ENCODE assay signal across 10 cellular contexts in the genomic region with DNA sequence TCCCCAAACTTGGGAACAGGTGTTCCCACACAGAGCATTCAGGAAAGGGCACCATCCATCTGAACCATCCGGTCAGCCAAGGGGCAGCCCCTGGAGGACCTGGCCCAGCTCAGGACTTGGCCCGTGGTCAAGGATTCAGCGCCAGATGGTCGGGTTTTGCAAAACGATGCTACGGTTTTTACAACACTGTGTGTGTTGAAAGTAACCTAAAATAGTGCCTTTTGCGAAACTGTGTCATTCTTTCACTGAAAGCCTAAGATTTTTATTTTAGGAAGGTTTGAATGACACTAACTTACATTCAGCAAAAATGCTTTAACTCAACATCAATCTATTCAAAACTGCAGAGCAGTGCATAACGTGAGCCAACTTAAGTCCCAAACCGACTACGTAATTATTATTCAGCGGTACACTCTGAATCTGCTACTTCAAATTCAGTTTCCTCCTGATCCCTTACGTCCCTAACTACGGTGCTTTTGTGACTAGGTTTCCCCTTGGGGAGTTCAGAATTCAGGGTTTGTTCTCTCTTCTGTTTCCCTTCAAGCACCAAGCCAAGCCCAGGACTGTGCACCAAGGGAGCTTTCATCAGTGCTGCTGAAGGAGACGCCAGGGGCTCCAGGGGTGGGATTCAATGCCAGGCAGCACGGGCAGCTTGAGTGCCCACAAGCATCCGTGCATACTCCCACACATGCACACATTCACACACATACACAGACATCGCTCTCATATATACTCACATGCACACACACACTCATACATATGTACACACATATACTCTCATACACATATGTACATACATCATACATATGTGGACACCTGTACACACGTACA. TPM values are rescaled to one million over a fixed set of nuclear protein-coding genes. Genes with fewer than 3 reads are reported as not detected.
DNase-seq lines count a peak whose midpoint lies in the region; ATAC-seq, FAIRE-seq and TF ChIP-seq lines count a peak whose summit lies in the region.
"Had no signal": no experiment of that assay in that cellular context is flagged by ENCODE, and none has a peak within 500 bp of the region (broad histone marks: within the 10 kb centered on the region; RNA-seq: fewer than 3 reads in every experiment).

No MANE protein-coding gene starts in this region.

- no peak overlapping the region for H3K4me3 Mint-ChIP-seq in osteocyte (ENCODE audit: unreplicated experiment)
- H3K4me3 Mint-ChIP-seq: activated CD8-positive, alpha-beta T cell treated with anti-CD3 and anti-CD28 coated beads, Interleukin-2, amount 10 ng/mL, durations not matched to agents 7 days and 5 days had no signal

- ATAC-seq in GM21390 (IDR thresholded peaks at IDR 0.05; ENCODE audit: unreplicated experiment), result peak; percentile 27
- peak; percentile 26 for ATAC-seq in HG03378 (IDR thresholded peaks at IDR 0.05; ENCODE audit: unreplicated experiment)
- ATAC-seq: activated CD8-positive, alpha-beta T cell treated with anti-CD3 and anti-CD28 coated beads, Interleukin-2, amount 10 ng/mL, durations not matched to agents 7 days and 5 days had no signal

- H3K4me1 ChIP-seq in H1 (replicated peaks in 1 of 4; ENCODE audit: control insufficient read depth in 3 of 4, insufficient read depth in 4 of 4, low read length in 3 of 4), result peaks cover 2 to 12% (median 6%) of the 10 kb centered on the region in 4 experiments
- H3K4me1 ChIP-seq in PC-9 (replicated peaks; ENCODE audit: insufficient read depth), result no peaks in the 10 kb centered on the region
- no peaks in the 10 kb centered on the region for H3K4me1 ChIP-seq in BE2C

- TF ChIP-seq RAD21 in H1 (IDR thresholded peaks at IDR 0.05 in 1 of 2, conservative IDR thresholded peaks at IDR 0.05 in 1 of 2; ENCODE audit: low read depth in 2 of 2, low read length in 2 of 2), result no peak

- 0 out of 7 replicates have a peak overlapping the region, but pooled peaks of 1 of the 4 experiments have one; percentile 2 for H3K9ac ChIP-seq in H1 (replicated peaks in 1 of 4; ENCODE audit: extremely low read depth in 1 of 4, low read depth in 3 of 4, low read length in 3 of 4)

- peaks cover 5 to 53% (median 23%) of the 10 kb centered on the region in 4 experiments for H3K36me3 ChIP-seq in H1 (ENCODE audit: control insufficient read depth in 2 of 4, insufficient read depth in 4 of 4, low read length in 3 of 4)
- H3K36me3 ChIP-seq in PC-9 (ENCODE audit: low read depth), result no peaks in the 10 kb centered on the region
- peaks cover 33% of the 10 kb centered on the region for H3K36me3 ChIP-seq in BE2C

- H3K9me3 Mint-ChIP-seq in osteocyte (ENCODE audit: unreplicated experiment), result no peaks in the 10 kb centered on the region

- H3K79me2 ChIP-seq in H1 (ENCODE audit: control insufficient read depth in 1 of 2, insufficient read depth in 2 of 2, low read length in 2 of 2) (peaks cover 13 to 70% of the 10 kb centered on the region in 2 experiments), PC-9 (ENCODE audit: low read depth) (peaks cover 12% of the 10 kb centered on the region)

- H3K4me2 ChIP-seq in H1 (ENCODE audit: insufficient read depth in 1 of 2, low read depth in 2 of 2, low read length in 2 of 2) (no peak overlapping the region), PC-9 (no peak overlapping the region)

- H2BK12ac ChIP-seq in H1 (ENCODE audit: low read depth, low read length), result no peak overlapping the region

- H3K4me1 Mint-ChIP-seq in osteocyte (ENCODE audit: unreplicated experiment), result peaks cover 7% of the 10 kb centered on the region

- H2BK120ac ChIP-seq in H1 (replicated peaks; ENCODE audit: low read depth, low read length), result no peak overlapping the region

- H2BK20ac ChIP-seq in H1 (ENCODE audit: low read length), result no peak overlapping the region

- POLR2A ChIA-PET in H1 (lab: Charles Lee; ENCODE audit: partially characterized antibody) (interaction anchor here (0.8 to 1.5 kb wide), 3 partner anchors 10 to 96 kb away, joined by 3 to 5 read pairs (median 3); no protein-coding TSS in a partner anchor), PC-9 (lab: Charles Lee; ENCODE audit: unreplicated experiment) (no interaction called here)

- intact Hi-C loops in PC-9 (cut with micrococcal nuclease; ENCODE audit: unreplicated experiment), result no loop called here

- H2BK5ac ChIP-seq in H1 (ENCODE audit: low read depth, low read length), result no peak overlapping the region

- H3K23me2 ChIP-seq in H1 (ENCODE audit: low read depth, low read length), result no peaks in the 10 kb centered on the region

- no peak overlapping the region for H3K14ac ChIP-seq in H1 (ENCODE audit: insufficient read length)

- H2BK15ac ChIP-seq in H1 (ENCODE audit: low read length), result no peak overlapping the region

- H4K5ac ChIP-seq in H1 (ENCODE audit: insufficient read length, low read depth, low read length), result no peak overlapping the region

- H3K27me3 ChIP-seq in H1 (replicated peaks in 1 of 4; ENCODE audit: control insufficient read depth in 3 of 4, extremely low read depth in 1 of 4, insufficient read depth in 3 of 4, low read length in 3 of 4) (no peaks in the 10 kb centered on the region), PC-9 (ENCODE audit: insufficient read depth, low read depth) (no peaks in the 10 kb centered on the region), BE2C (no peaks in the 10 kb centered on the region)

- H4K8ac ChIP-seq in H1 (ENCODE audit: extremely low read depth, insufficient read depth, low read length), result no peak overlapping the region

- peaks cover 6% of the 10 kb centered on the region for H3K36me3 Mint-ChIP-seq in osteocyte (ENCODE audit: unreplicated experiment)

- H3K56ac ChIP-seq in H1 (replicated peaks; ENCODE audit: insufficient read length, low read depth, low read length), result no peak overlapping the region

- H3K4me3 ChIP-seq in GM12865 (ENCODE audit: low read depth, low read length) (peak overlapping the region; percentile 42), H1 (ENCODE audit: extremely low read depth in 1 of 4, insufficient read depth in 2 of 4, low read depth in 3 of 4, low read length in 4 of 4) (no peak overlapping the region), PC-9 (no peak overlapping the region), BE2C (ENCODE audit: low read depth, low read length) (no peak overlapping the region)

- no peaks in the 10 kb centered on the region for H3K27me3 Mint-ChIP-seq in osteocyte (ENCODE audit: unreplicated experiment)

- peak; percentile 89 for DNase-seq in GM12865 (ENCODE audit: low read depth)
- DNase-seq in H1 (ENCODE audit: low read depth in 1 of 2, low spot score in 2 of 2), result no peak
- DNase-seq in PC-9, result no peak
- no peak for DNase-seq in osteocyte (ENCODE audit: extremely low spot score, unreplicated experiment)
- DNase-seq in LoVo (ENCODE audit: low spot score), result no peak
- DNase-seq in BE2C, result no peak
- DNase-seq: activated CD8-positive, alpha-beta T cell treated with anti-CD3 and anti-CD28 coated beads, Interleukin-2, amount 10 ng/mL, durations not matched to agents 7 days and 5 days had no signal

- no peak overlapping the region for H2AK5ac ChIP-seq in H1 (ENCODE audit: low read depth, low read length)

- H3K9me3 ChIP-seq in H1 (ENCODE audit: insufficient read depth in 2 of 2, low read depth in 1 of 2, low read length in 1 of 2) (no peaks in the 10 kb centered on the region), PC-9 (ENCODE audit: insufficient read depth, low read depth) (no peaks in the 10 kb centered on the region), BE2C (no peaks in the 10 kb centered on the region)

- no peak overlapping the region for H3K18ac ChIP-seq in H1 (ENCODE audit: extremely low read depth, low read length)

- 92% methylated on average over 18 of the region's 18 CpGs; no CpG with 5 or more reads in 1 of the 2 experiments for WGBS in H1 (ENCODE audit: extremely low coverage in 1 of 2, insufficient coverage in 1 of 2, insufficient read length in 1 of 2, insufficient replicate concordance in 2 of 2, low coverage in 1 of 2, low lambda C conversion rate in 2 of 2, missing lambda C conversion rate in 1 of 2), 2 experiments

- no peak overlapping the region for H3K4ac ChIP-seq in H1 (replicated peaks; ENCODE audit: insufficient read length, low read depth, low read length)

- CTCF ChIA-PET in H1 (lab: Charles Lee; ENCODE audit: partially characterized antibody) (no interaction called here), PC-9 (lab: Charles Lee) (no interaction called here)

- peak overlapping the region; percentile 23; the same call in 1 of the 2 replicates for H3K27ac ChIP-seq in H1 (ENCODE audit: low read depth, low read length)
- H3K27ac ChIP-seq in PC-9, result no peak overlapping the region

- no peak for TF ChIP-seq CTCF in GM12865 (IDR thresholded peaks at IDR 0.05; ENCODE audit: insufficient read depth, low read depth, low read length, missing control alignments)
- TF ChIP-seq CTCF in H1 (IDR thresholded peaks at IDR 0.05; ENCODE audit: control extremely low read depth in 1 of 3, insufficient read depth in 1 of 3, low read depth in 1 of 3, low read length in 3 of 3), result no peak
- no peak for TF ChIP-seq CTCF in PC-9 (conservative IDR thresholded peaks at IDR 0.05)
- TF ChIP-seq CTCF in osteocyte (IDR thresholded peaks at IDR 0.05), result no peak
- TF ChIP-seq CTCF in BE2C (IDR thresholded peaks at IDR 0.05; ENCODE audit: low read depth, low read length), result no peak

- H3F3A ChIP-seq in PC-9 (ENCODE audit: insufficient read depth, low read depth), result peaks cover 24% of the 10 kb centered on the region

- BruUV-seq in PC-9 (replicated peaks; lab: Mats Ljungman, UMichigan), result no TSS peak

- H4K91ac ChIP-seq in H1 (replicated peaks; ENCODE audit: insufficient read length, low read length), result no peak overlapping the region

- peaks cover 34% of the 10 kb centered on the region for H3K79me1 ChIP-seq in H1 (ENCODE audit: low read depth, low read length)

- FAIRE-seq in H1 (lab: Jason Lieb, UNC), result no peak

- no peaks in the 10 kb centered on the region for H3K9me2 ChIP-seq in PC-9 (ENCODE audit: insufficient read depth)

- H3K23ac ChIP-seq in H1 (ENCODE audit: insufficient read length), result no peak overlapping the region

- H2AFZ ChIP-seq in H1 (ENCODE audit: low read length) (no peak overlapping the region), PC-9 (no peak overlapping the region)

- TF ChIP-seq POLR2A in H1 (IDR thresholded peaks at IDR 0.05; ENCODE audit: control extremely low read depth in 1 of 2, low read depth in 2 of 2, low read length in 2 of 2), result no peak

- no peak overlapping the region for H3K27ac Mint-ChIP-seq in osteocyte (ENCODE audit: unreplicated experiment)
- H3K27ac Mint-ChIP-seq: activated CD8-positive, alpha-beta T cell treated with anti-CD3 and anti-CD28 coated beads, Interleukin-2, amount 10 ng/mL, durations not matched to agents 7 days and 5 days had no signal

- no peak for TF ChIP-seq EP300 in H1 (IDR thresholded peaks at IDR 0.05; ENCODE audit: borderline replicate concordance in 1 of 2, low read depth in 2 of 2, low read length in 2 of 2)

- peaks cover 40 to 60% of the 10 kb centered on the region in 2 experiments for H4K20me1 ChIP-seq in H1 (replicated peaks in 1 of 2; ENCODE audit: control insufficient read depth in 1 of 2, insufficient read depth in 2 of 2, low read length in 2 of 2)
- H4K20me1 ChIP-seq in PC-9 (ENCODE audit: insufficient read depth), result peaks cover 75% of the 10 kb centered on the region

RNA-seq across cellular contexts. Expression of gene LPCAT1, which starts 25.8 kb away (rescaled TPM):
- 260 and 266 TPM in 2 replicates for total RNA-seq in H1 (2021; fragmentation: NEBNext Ultra II Directional; extraction: Animal tissue kit (Norgen Biotek cat#: 25700))
- 107 and 168 TPM in 2 replicates for polyA plus RNA-seq in H1 (2011; rRNA removed)
- 145 TPM for polyA plus RNA-seq in H1 (2011; cell fraction: cytosol; rRNA removed)
- 161 TPM for polyA plus RNA-seq in H1 (2011; cell fraction: nucleus; rRNA removed)
- 129 to 148 TPM (median 136 TPM) in 4 replicates for polyA plus RNA-seq in H1 (2012, experiment 1 of 2)
- 146 TPM for polyA plus RNA-seq in H1 (2012, experiment 2 of 2)
- polyA plus RNA-seq in H1 (2013, experiment 1 of 2), result 245 TPM
- 311 TPM for polyA plus RNA-seq in H1 (2013, experiment 2 of 2)
- 76.4 and 90.5 TPM in 2 replicates for polyA minus RNA-seq in H1 (2011; rRNA and poly(A)+ RNA removed)
- 92.9 TPM for polyA minus RNA-seq in H1 (2011; cell fraction: cytosol; rRNA and poly(A)+ RNA removed)
- polyA minus RNA-seq in H1 (2011; cell fraction: nucleus; rRNA and poly(A)+ RNA removed), result 64.8 TPM
- 90.6 and 96.1 TPM in 2 replicates for total RNA-seq in PC-9 (2021)
- 37.9 and 39.9 TPM in 2 replicates for total RNA-seq in osteocyte
- 28.2 TPM for polyA plus RNA-seq in BE2C (2012; ENCODE audit: insufficient read depth, insufficient read length, low read depth)

RNA-seq across cellular contexts. Expression of gene SLC6A3, which starts 52.8 kb away (rescaled TPM):
- 0.46 and 0.48 TPM in 2 replicates for total RNA-seq in H1 (2021; fragmentation: NEBNext Ultra II Directional; extraction: Animal tissue kit (Norgen Biotek cat#: 25700))
- polyA plus RNA-seq in H1 (2011; rRNA removed), result 0.86 and 0.91 TPM in 2 replicates
- 0.57 TPM for polyA plus RNA-seq in H1 (2011; cell fraction: cytosol; rRNA removed)
- polyA plus RNA-seq in H1 (2011; cell fraction: nucleus; rRNA removed), result 1.9 TPM
- polyA plus RNA-seq in H1 (2012, experiment 1 of 2), result 0.55 to 0.88 TPM (median 0.75 TPM) in 4 replicates
- 0.58 TPM for polyA plus RNA-seq in H1 (2012, experiment 2 of 2)
- polyA plus RNA-seq in H1 (2013, experiment 1 of 2), result 0.77 TPM
- 0.94 TPM for polyA plus RNA-seq in H1 (2013, experiment 2 of 2)
- polyA minus RNA-seq in H1 (2011; rRNA and poly(A)+ RNA removed), result 1.0 and 1.1 TPM in 2 replicates
- 0.44 TPM for polyA minus RNA-seq in H1 (2011; cell fraction: cytosol; rRNA and poly(A)+ RNA removed)
- 0.50 TPM for polyA minus RNA-seq in H1 (2011; cell fraction: nucleus; rRNA and poly(A)+ RNA removed)
- not detected in 2 replicates for total RNA-seq in PC-9 (2021)
- not detected in 2 replicates for total RNA-seq in osteocyte
- 1.2 TPM for polyA plus RNA-seq in BE2C (2012; ENCODE audit: insufficient read depth, insufficient read length, low read depth)
- total RNA-seq: activated CD8-positive, alpha-beta T cell treated with anti-CD3 and anti-CD28 coated beads, Interleukin-2, amount 10 ng/mL, durations not matched to agents 7 days and 5 days; pulmonary artery endothelial cell had no signal
